In the genomic region with DNA sequence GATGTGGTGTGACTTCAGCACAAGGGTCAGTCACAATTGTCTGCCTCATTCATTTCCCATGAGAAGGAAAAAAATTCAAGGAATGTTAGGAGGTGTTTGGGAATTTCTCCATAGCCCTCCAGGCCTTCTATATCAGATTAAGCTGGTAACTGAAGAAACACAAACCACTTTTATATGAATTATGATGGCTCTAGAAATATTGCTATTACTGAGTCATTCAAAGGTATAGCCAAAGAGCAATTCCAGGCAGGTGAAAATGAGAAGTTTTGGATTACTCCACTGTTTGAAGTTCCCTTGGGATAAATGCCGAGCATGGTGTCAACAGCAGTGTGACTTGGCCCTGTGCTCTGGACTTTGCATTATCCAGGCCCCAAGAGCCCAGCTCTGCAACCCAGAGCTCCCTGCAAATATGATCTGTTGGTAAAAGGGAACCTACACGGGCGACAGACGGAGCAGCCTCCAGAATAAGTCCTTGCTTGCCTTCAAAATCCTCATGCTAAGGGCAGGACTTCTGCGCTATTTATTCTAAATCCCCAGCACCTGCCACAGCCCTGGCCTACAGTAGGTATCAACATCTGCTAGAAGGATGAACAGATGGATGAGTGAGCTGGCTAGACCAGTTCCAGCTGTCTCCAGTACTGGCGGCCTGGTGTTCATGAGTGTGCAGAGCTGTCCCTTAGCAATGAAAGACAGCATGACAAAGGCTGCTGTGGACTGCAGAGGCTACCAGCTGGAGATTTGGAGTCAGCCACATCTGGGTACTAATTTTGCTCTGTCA, we compare ENCODE assay signal across 16 cellular contexts.
DNase-seq lines count a peak whose midpoint lies in the region; ATAC-seq, FAIRE-seq and TF ChIP-seq lines count a peak whose summit lies in the region.
"Had no signal": no experiment of that assay in that cellular context is flagged by ENCODE, and none has a peak within 500 bp of the region (broad histone marks: within the 10 kb centered on the region; RNA-seq: fewer than 3 reads in every experiment).

No MANE protein-coding gene starts in this region.

- POLR2A ChIA-PET in K562 (lab: Yijun Ruan, JAX): interaction anchor here (0.6 to 2.0 kb wide), 6 partner anchors 9 to 1452 kb away, joined by 3 to 8 read pairs (median 4); partner anchors contain the start of gene EIF4G2

- TF ChIP-seq CTCF in K562 (IDR thresholded peaks at IDR 0.05 in 2 of 3, conservative IDR thresholded peaks at IDR 0.05 in 1 of 3; ENCODE audit: insufficient read depth in 2 of 3, low read depth in 1 of 3, low read length in 3 of 3): no peak

- no peaks in the 10 kb centered on the region for H3K9me1 ChIP-seq in K562 (ENCODE audit: control insufficient read depth, insufficient read depth, low read length)

- in situ Hi-C loops in K562 (cut with MboI): no loop called here

- H3K4me3 ChIP-seq in K562: no peak overlapping the region
- H3K4me3 ChIP-seq: BLaER1 treated with 17β-estradiol and CSF1 and Interleukin-3, amounts not matched to agents 10 nM and 100 nM; thyroid gland had no signal

- H3K36me3 ChIP-seq in K562 (ENCODE audit: control insufficient read depth, insufficient read depth, low read length): no peaks in the 10 kb centered on the region
- H3K36me3 ChIP-seq: BLaER1 treated with 17β-estradiol and CSF1 and Interleukin-3, amounts not matched to agents 10 nM and 100 nM; thyroid gland had no signal

- intact Hi-C loops in K562 (cut with micrococcal nuclease): no loop called here

- H3K4me2 ChIP-seq in K562 (ENCODE audit: insufficient read depth, low read length): no peak overlapping the region
- H3K4me2 ChIP-seq: BLaER1 treated with 17β-estradiol and CSF1 and Interleukin-3, amounts not matched to agents 10 nM and 100 nM had no signal

- no peaks in the 10 kb centered on the region for H3K79me2 ChIP-seq in K562 (ENCODE audit: control insufficient read depth, insufficient read depth, low read length)

- no peak for FAIRE-seq in K562 (lab: Jason Lieb, UNC)
- FAIRE-seq: bronchial epithelial cell had no signal

- no peak overlapping the region for H3K9ac ChIP-seq in K562 (ENCODE audit: insufficient read depth in 1 of 2, low read depth in 2 of 2, low read length in 2 of 2)
- H3K9ac ChIP-seq: BLaER1 treated with 17β-estradiol and CSF1 and Interleukin-3, amounts not matched to agents 10 nM and 100 nM had no signal

- DNase-seq in EH (ENCODE audit: low read depth): peak; percentile 69
- DNase-seq in NCI-H2171 treated with DMSO at 0.1 percent for 48 hours (lab: John Stamatoyannopoulos, UW): peak; percentile 96
- DNase-seq in K562 (ENCODE audit: extremely low read depth in 1 of 4, low spot score in 3 of 4): no peak
- peak; percentile 81 for DNase-seq in myocyte (ENCODE audit: low read depth)
- DNase-seq in putamen (ENCODE audit: low spot score): no peak
- DNase-seq in activated CD4-positive, alpha-beta T cell treated with anti-CD3 and anti-CD28 coated beads for 4 hours: no peak
- no peak for DNase-seq in AG08395 (ENCODE audit: low spot score)
- DNase-seq in HuH-7 (ENCODE audit: low spot score): no peak
- DNase-seq: effector memory CD4-positive, alpha-beta T cell; foreskin melanocyte; NCI-H1048; posterior cingulate gyrus; thyroid gland had no signal

- no peaks in the 10 kb centered on the region for H4K20me1 ChIP-seq in K562 (replicated peaks; ENCODE audit: control insufficient read depth, insufficient read depth, low read length)
- H4K20me1 ChIP-seq: BLaER1 treated with 17β-estradiol and CSF1 and Interleukin-3, amounts not matched to agents 10 nM and 100 nM had no signal

- no peak; the same call in 2 of the 3 replicates for ATAC-seq in K562
- ATAC-seq: activated CD4-positive, CD25-positive, alpha-beta regulatory T cell treated with anti-CD3 and anti-CD28 coated beads, Interleukin-2, amount 50 U/mL, for 24 hours had no signal

- CTCF ChIA-PET in K562 (lab: Yijun Ruan, JAX; ENCODE audit: low intra/inter-chr PET ratio): no interaction called here

- no peak for TF ChIP-seq POLR2A in K562 (conservative IDR thresholded peaks at IDR 0.05)

- TF ChIP-seq EP300 in K562 (IDR thresholded peaks at IDR 0.05; ENCODE audit: low read length): no peak

- BruUV-seq in K562 (replicated peaks; lab: Mats Ljungman, UMichigan): no TSS peak

- H3K27me3 ChIP-seq in K562 (ENCODE audit: control insufficient read depth in 2 of 2, insufficient read depth in 2 of 2, low read length in 2 of 2): no peaks in the 10 kb centered on the region
- H3K27me3 ChIP-seq: thyroid gland had no signal

- no peak for TF ChIP-seq RAD21 in K562 (CRISPR knock-in tag; conservative IDR thresholded peaks at IDR 0.05 in 1 of 2, IDR thresholded peaks at IDR 0.05 in 1 of 2)

- no peaks in the 10 kb centered on the region for H3K9me3 ChIP-seq in K562 (replicated peaks; ENCODE audit: control insufficient read depth, insufficient read depth, low read depth, low read length)
- H3K9me3 ChIP-seq: BLaER1 treated with 17β-estradiol and CSF1 and Interleukin-3, amounts not matched to agents 10 nM and 100 nM; thyroid gland had no signal

- H3K27ac ChIP-seq in K562 (ENCODE audit: extremely low read depth, low read depth, low read length): no peak overlapping the region
- H3K27ac ChIP-seq: BLaER1 treated with 17β-estradiol and CSF1 and Interleukin-3, amounts not matched to agents 10 nM and 100 nM; thyroid gland had no signal

- H3K4me1 ChIP-seq in K562 (replicated peaks in 1 of 2; ENCODE audit: control insufficient read depth in 2 of 2, insufficient read depth in 2 of 2, low read length in 2 of 2): peaks cover 0 to 8% of the 10 kb centered on the region in 2 experiments; a peak in 3 of 5 replicates

- no peak overlapping the region for H2AFZ ChIP-seq in K562 (ENCODE audit: low read depth, low read length)

- 90% methylated on average over 6 of the region's 6 CpGs for WGBS in K562 (ENCODE audit: insufficient coverage, low coverage, missing lambda C conversion rate)

TF ChIP-seq in K562, 482 proteins besides CTCF, POLR2A, EP300 and RAD21:
- TF ChIP-seq, protein P1, sequence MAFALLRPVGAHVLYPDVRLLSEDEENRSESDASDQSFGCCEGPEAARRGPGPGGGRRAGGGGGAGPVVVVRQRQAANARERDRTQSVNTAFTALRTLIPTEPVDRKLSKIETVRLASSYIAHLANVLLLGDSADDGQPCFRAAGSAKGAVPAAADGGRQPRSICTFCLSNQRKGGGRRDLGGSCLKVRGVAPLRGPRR (CRISPR knock-in tag; IDR thresholded peaks at IDR 0.05): no peak
- TF ChIP-seq CBFA2T3 (IDR thresholded peaks at IDR 0.05) (0 out of 2 replicates have a peak, but pooled peaks have one; percentile 6), SMARCC2 (IDR thresholded peaks at IDR 0.05; ENCODE audit: low read depth) (no peak)
- TF ChIP-seq, protein P2, sequence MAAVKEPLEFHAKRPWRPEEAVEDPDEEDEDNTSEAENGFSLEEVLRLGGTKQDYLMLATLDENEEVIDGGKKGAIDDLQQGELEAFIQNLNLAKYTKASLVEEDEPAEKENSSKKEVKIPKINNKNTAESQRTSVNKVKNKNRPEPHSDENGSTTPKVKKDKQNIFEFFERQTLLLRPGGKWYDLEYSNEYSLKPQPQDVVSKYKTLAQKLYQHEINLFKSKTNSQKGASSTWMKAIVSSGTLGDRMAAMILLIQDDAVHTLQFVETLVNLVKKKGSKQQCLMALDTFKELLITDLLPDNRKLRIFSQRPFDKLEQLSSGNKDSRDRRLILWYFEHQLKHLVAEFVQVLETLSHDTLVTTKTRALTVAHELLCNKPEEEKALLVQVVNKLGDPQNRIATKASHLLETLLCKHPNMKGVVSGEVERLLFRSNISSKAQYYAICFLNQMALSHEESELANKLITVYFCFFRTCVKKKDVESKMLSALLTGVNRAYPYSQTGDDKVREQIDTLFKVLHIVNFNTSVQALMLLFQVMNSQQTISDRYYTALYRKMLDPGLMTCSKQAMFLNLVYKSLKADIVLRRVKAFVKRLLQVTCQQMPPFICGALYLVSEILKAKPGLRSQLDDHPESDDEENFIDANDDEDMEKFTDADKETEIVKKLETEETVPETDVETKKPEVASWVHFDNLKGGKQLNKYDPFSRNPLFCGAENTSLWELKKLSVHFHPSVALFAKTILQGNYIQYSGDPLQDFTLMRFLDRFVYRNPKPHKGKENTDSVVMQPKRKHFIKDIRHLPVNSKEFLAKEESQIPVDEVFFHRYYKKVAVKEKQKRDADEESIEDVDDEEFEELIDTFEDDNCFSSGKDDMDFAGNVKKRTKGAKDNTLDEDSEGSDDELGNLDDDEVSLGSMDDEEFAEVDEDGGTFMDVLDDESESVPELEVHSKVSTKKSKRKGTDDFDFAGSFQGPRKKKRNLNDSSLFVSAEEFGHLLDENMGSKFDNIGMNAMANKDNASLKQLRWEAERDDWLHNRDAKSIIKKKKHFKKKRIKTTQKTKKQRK (IDR thresholded peaks at IDR 0.05; ENCODE audit: borderline replicate concordance, low read depth, low read length): no peak

Comparison
In these comparisons a context has a peak if more than half of its experiments do, and no peak if none do; other contexts are left out.
1. DNase-seq: peak in EH (single experiment), NCI-H2171 treated with DMSO at 0.1 percent for 48 hours (single experiment) and myocyte (single experiment); none in K562 (0 of 4), putamen (single experiment), activated CD4-positive, alpha-beta T cell treated with anti-CD3 and anti-CD28 coated beads for 4 hours (0 of 2), AG08395 (single experiment) and HuH-7 (single experiment).